In genomic region chr9:32526707-32527048, GRCh38 we compare ENCODE assay signal across 1 cellular context.
TF ChIP-seq lines count a peak whose summit lies in the region.

No MANE protein-coding gene starts in this region.

TF ChIP-seq in K562, 482 proteins besides CTCF, POLR2A, EP300 and RAD21:
- TF ChIP-seq ATF2 (CRISPR knock-in tag; IDR thresholded peaks at IDR 0.05) (no peak), NR0B1 (IDR thresholded peaks at IDR 0.05; ENCODE audit: partially characterized antibody) (no peak), PML (IDR thresholded peaks at IDR 0.05; ENCODE audit: low read length) (no peak), EGR1 (conservative IDR thresholded peaks at IDR 0.05) (no peak), ARID2 (IDR thresholded peaks at IDR 0.05) (no peak), TSHZ1 (CRISPR knock-in tag; IDR thresholded peaks at IDR 0.05) (no peak), RBBP5 (IDR thresholded peaks at IDR 0.05; ENCODE audit: borderline replicate concordance, insufficient read depth, low read length, poor library complexity, severe bottlenecking) (no peak), ZNF263 (CRISPR knock-in tag; IDR thresholded peaks at IDR 0.05; ENCODE audit: borderline replicate concordance) (no peak)
